ENCODE assay signal across 23 cellular contexts in the genomic region with DNA sequence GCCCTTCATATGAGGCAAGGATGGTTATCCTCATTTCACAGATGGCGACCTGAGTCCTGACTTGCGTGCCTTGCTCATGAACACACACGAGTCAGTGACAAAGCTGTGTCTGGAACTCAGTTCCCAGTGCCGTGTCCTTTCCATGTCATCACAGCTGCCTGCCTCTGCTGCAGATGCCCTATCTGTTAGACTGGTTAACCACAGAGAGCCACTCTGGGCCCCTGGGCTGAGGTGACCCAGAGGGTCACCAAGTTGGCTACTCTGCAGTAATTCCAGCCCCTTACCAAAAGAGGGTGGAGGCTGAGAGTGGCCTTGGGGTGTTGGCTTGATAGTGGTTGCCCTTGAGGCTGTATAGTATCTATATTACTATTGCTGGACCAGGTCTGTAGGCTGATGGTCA.
"Had no signal": no experiment of that assay in that cellular context is flagged by ENCODE, and none has a peak within 500 bp of the region (broad histone marks: within the 10 kb centered on the region; RNA-seq: fewer than 3 reads in every experiment).

No MANE protein-coding gene starts in this region.

- H3K9me3 ChIP-seq: MG63, SK-N-SH had no signal

- H3K27me3 ChIP-seq: MG63 had no signal

- ATAC-seq: HepG2 had no signal

- H3K4me3 ChIP-seq: MG63 had no signal

- DNase-seq: IMR-90, Karpas-422, KG1, MG63, NCI-H1092, NCI-H1105 treated with DMSO at 0.1 percent for 48 hours, NCI-H1417 treated with DMSO at 0.1 percent for 48 hours, NCI-H146, NCI-H1694 treated with DMSO at 0.1 percent for 48 hours, NCI-H1930, NCI-H2081, NCI-H2107, NCI-H2227 treated with DMSO at 0.1 percent for 48 hours, NCI-H446, NCI-H510A, NCI-H524 treated with DMSO at 0.1 percent for 48 hours, NCI-H69, NCI-H774, RPMI8226, SHP77, SK-N-SH, SW 1271 had no signal
